Comparison of ENCODE assay signal across 21 cellular contexts in genomic region chr4:89270792-89271191, GRCh38.
"Had no signal": no experiment of that assay in that cellular context is flagged by ENCODE, and none has a peak within 500 bp of the region (broad histone marks: within the 10 kb centered on the region; RNA-seq: fewer than 3 reads in every experiment).

No MANE protein-coding gene starts in this region.

- H3K9me3 Mint-ChIP-seq: activated B cell treated with CpG ODN at 0.5 μM for 24 hours had no signal

- H3K4me3 Mint-ChIP-seq: activated B cell treated with CpG ODN at 0.5 μM for 24 hours had no signal

- H3K27me3 ChIP-seq: brain microvascular endothelial cell, left lung, neutrophil, sigmoid colon, spleen, tibial artery had no signal

- DNase-seq: activated B cell treated with CpG ODN at 0.5 μM for 24 hours; activated CD4-positive, alpha-beta T cell treated with anti-CD3 and anti-CD28 coated beads, Interleukin-2, amount 50 U/mL, for 4 hours; activated naive CD4-positive, alpha-beta T cell treated with Interleukin-2 at 50 U/mL for 16 hours; anterior cingulate cortex; brain microvascular endothelial cell; cerebellar nuclear complex; effector CD8-positive, alpha-beta T cell; foreskin fibroblast; hippocampal formation; kidney; left lung; mucosa of descending colon; naive thymus-derived CD4-positive, alpha-beta T cell; sigmoid colon; spleen; stimulated activated CD4-positive, alpha-beta T cell treated with anti-CD3 and anti-CD28 coated beads, Interleukin-1b, Interleukin-23, amount 100 ng/mL, for 48 hours; T-helper 2 cell; tibial artery had no signal

- H3K27ac ChIP-seq: brain microvascular endothelial cell, left lung, neutrophil, parathyroid adenoma, sigmoid colon, spleen, tibial artery had no signal

- ATAC-seq: left lung; mucosa of descending colon; naive thymus-derived CD4-positive, alpha-beta T cell; SK-N-SH treated with all-trans-retinoic acid at 6 μM for 48 hours had no signal

- H3K27ac Mint-ChIP-seq: activated B cell treated with CpG ODN at 0.5 μM for 24 hours had no signal

- H3K9me3 ChIP-seq: left lung, mucosa of descending colon, neutrophil, sigmoid colon, spleen, tibial artery had no signal

- H3K36me3 ChIP-seq: brain microvascular endothelial cell, left lung, neutrophil, sigmoid colon, spleen, tibial artery had no signal

- H3K4me1 ChIP-seq: parathyroid adenoma, sigmoid colon, tibial artery had no signal

- H3K4me3 ChIP-seq: left lung, mucosa of descending colon, sigmoid colon, spleen, tibial artery had no signal

- H3K27me3 Mint-ChIP-seq: activated B cell treated with CpG ODN at 0.5 μM for 24 hours; naive thymus-derived CD4-positive, alpha-beta T cell had no signal
